Comparison of ENCODE assay signal across 20 cellular contexts in the genomic region with DNA sequence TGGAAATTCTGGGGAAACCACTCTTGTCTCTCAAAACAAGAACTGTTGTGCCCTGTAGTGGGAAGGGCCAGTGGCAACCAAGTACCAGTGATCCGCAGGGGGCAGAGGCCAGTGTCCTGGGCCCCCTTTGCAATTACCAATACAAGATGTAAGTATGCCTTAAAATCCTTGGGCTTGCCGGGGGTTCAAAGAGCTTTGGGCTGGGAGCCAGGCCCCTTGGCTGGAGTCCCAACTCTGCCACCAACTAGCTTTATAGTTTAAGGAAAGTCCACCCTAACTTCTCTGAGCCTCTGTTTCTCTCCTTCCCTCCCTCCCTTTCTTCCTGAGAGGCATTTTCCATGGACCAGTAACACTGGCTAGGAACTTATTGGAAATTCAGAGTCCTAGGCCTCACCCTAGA. TPM values are rescaled to one million over a fixed set of nuclear protein-coding genes. Genes with fewer than 3 reads are reported as not detected.
DNase-seq lines count a peak whose midpoint lies in the region; ATAC-seq, FAIRE-seq and TF ChIP-seq lines count a peak whose summit lies in the region.
"Had no signal": no experiment of that assay in that cellular context is flagged by ENCODE, and none has a peak within 500 bp of the region (broad histone marks: within the 10 kb centered on the region; RNA-seq: fewer than 3 reads in every experiment).

No MANE protein-coding gene starts in this region.

- H2AK9ac ChIP-seq in IMR-90 (replicated peaks; ENCODE audit: low read depth, low read length, poor library complexity): no peak overlapping the region

- H3K79me2 ChIP-seq in GM23248 (ENCODE audit: insufficient read depth) (peaks cover 96% of the 10 kb centered on the region), HepG2 (ENCODE audit: insufficient read depth, low read length) (no peaks in the 10 kb centered on the region)

- no peaks in the 10 kb centered on the region for H3K27me3 ChIP-seq in GM23248 (replicated peaks; ENCODE audit: insufficient read depth)
- H3K27me3 ChIP-seq in IMR-90 (ENCODE audit: control insufficient read depth, insufficient read depth, low read length): no peaks in the 10 kb centered on the region
- no peaks in the 10 kb centered on the region for H3K27me3 ChIP-seq in esophagus muscularis mucosa
- H3K27me3 ChIP-seq in stomach smooth muscle (ENCODE audit: control insufficient read depth in 1 of 2, insufficient read depth in 2 of 2, low read length in 2 of 2): no peaks in the 10 kb centered on the region
- H3K27me3 ChIP-seq in HepG2 (ENCODE audit: control insufficient read depth in 1 of 2, insufficient read depth in 2 of 2, low read length in 2 of 2): peaks cover 3 to 17% of the 10 kb centered on the region in 2 experiments; a peak in 3 of 5 replicates
- H3K27me3 ChIP-seq: BLaER1, SJSA1 had no signal

- peak overlapping the region; percentile 14 for H3K4me2 ChIP-seq in GM23248 (ENCODE audit: unreplicated experiment)
- no peak overlapping the region for H3K4me2 ChIP-seq in IMR-90 (ENCODE audit: low read depth, low read length)
- H3K4me2 ChIP-seq in HepG2 (ENCODE audit: low read depth, low read length): no peak overlapping the region
- H3K4me2 ChIP-seq: BLaER1 had no signal

- no peak overlapping the region for H2BK5ac ChIP-seq in IMR-90 (ENCODE audit: low read depth, low read length, poor library complexity, severe bottlenecking)

- TF ChIP-seq POLR2A in IMR-90 (IDR thresholded peaks at IDR 0.05; ENCODE audit: low read depth, low read length) (no peak), esophagus muscularis mucosa (IDR thresholded peaks at IDR 0.05; ENCODE audit: low read depth) (no peak), HepG2 (IDR thresholded peaks at IDR 0.05; ENCODE audit: insufficient read depth in 1 of 2, low read depth in 2 of 2, low read length in 2 of 2) (no peak)

- no peak overlapping the region for H2AFZ ChIP-seq in GM23248
- H2AFZ ChIP-seq in IMR-90 (replicated peaks; ENCODE audit: low read length, poor library complexity): no peak overlapping the region
- H2AFZ ChIP-seq in HepG2 (ENCODE audit: low read length): no peak overlapping the region

- peaks cover 45% of the 10 kb centered on the region for H3K9me1 ChIP-seq in IMR-90 (ENCODE audit: insufficient read depth, low read length)

- TF ChIP-seq CTCF in IMR-90 (conservative IDR thresholded peaks at IDR 0.05; ENCODE audit: low read depth, low read length) (no peak), esophagus muscularis mucosa (IDR thresholded peaks at IDR 0.05) (no peak), HepG2 (CRISPR knock-in tag; IDR thresholded peaks at IDR 0.05) (no peak)

- H4K8ac ChIP-seq in IMR-90 (ENCODE audit: low read depth in 2 of 2, low read length in 2 of 2): no peak overlapping the region

- H3K4me3 ChIP-seq in GM23248 (no peak overlapping the region), IMR-90 (ENCODE audit: insufficient read depth, low read depth, low read length) (no peak overlapping the region), esophagus muscularis mucosa (no peak overlapping the region), stomach smooth muscle (ENCODE audit: low read length in 2 of 2) (no peak overlapping the region), HepG2 (replicated peaks in 1 of 3; ENCODE audit: insufficient read depth in 1 of 3, low read depth in 2 of 3, low read length in 3 of 3) (no peak overlapping the region)
- H3K4me3 ChIP-seq: BLaER1, HAP-1, SJSA1 had no signal

- H3K18ac ChIP-seq in IMR-90 (ENCODE audit: low read depth, low read length): no peak overlapping the region

- no peaks in the 10 kb centered on the region for H3K9me2 ChIP-seq in GM23248 (ENCODE audit: insufficient read depth)

- no peak overlapping the region for H2BK15ac ChIP-seq in IMR-90 (ENCODE audit: low read depth, low read length)

- FAIRE-seq in HepG2 (lab: Jason Lieb, UNC): no peak
- FAIRE-seq: HTR-8/SVneo had no signal

- H4K20me1 ChIP-seq in GM23248 (ENCODE audit: insufficient read depth): no peaks in the 10 kb centered on the region
- H4K20me1 ChIP-seq in IMR-90 (ENCODE audit: insufficient read depth, low read length): peaks cover 36% of the 10 kb centered on the region
- no peaks in the 10 kb centered on the region for H4K20me1 ChIP-seq in HepG2 (ENCODE audit: insufficient read depth, low read length)
- H4K20me1 ChIP-seq: BLaER1 had no signal

- H4K5ac ChIP-seq in IMR-90 (ENCODE audit: low read depth, low read length): no peak overlapping the region; the same call in 1 of the 2 replicates

- H3K4me1 ChIP-seq in GM23248 (ENCODE audit: insufficient read depth): peaks cover 93% of the 10 kb centered on the region
- peaks cover 35% of the 10 kb centered on the region for H3K4me1 ChIP-seq in IMR-90 (ENCODE audit: control insufficient read depth, insufficient read depth, low read length)
- peaks cover 13 to 100% (median 100%) of the 10 kb centered on the region in 4 donors for H3K4me1 ChIP-seq in esophagus muscularis mucosa
- H3K4me1 ChIP-seq in stomach smooth muscle (ENCODE audit: control insufficient read depth, insufficient read depth, low read length): peaks cover 54% of the 10 kb centered on the region
- peaks cover 4% of the 10 kb centered on the region; the same call in 1 of the 2 replicates for H3K4me1 ChIP-seq in HepG2 (ENCODE audit: insufficient read depth, low read length)
- H3K4me1 ChIP-seq: BLaER1, HAP-1 had no signal

- H3K9ac ChIP-seq in GM23248: peak overlapping the region; percentile 49; the same call in 1 of the 2 replicates
- H3K9ac ChIP-seq in IMR-90 (ENCODE audit: low read depth, low read length): no peak overlapping the region
- H3K9ac ChIP-seq in stomach smooth muscle (ENCODE audit: low read length in 2 of 2): peak overlapping the region in 1 of 2 donors; percentile 21
- H3K9ac ChIP-seq in HepG2 (ENCODE audit: insufficient read depth, low read depth, low read length): no peak overlapping the region
- H3K9ac ChIP-seq: BLaER1 had no signal

- no peak overlapping the region for H3K56ac ChIP-seq in IMR-90 (ENCODE audit: extremely low read depth, insufficient read depth, low read length)

- POLR2A ChIA-PET in IMR-90 (lab: Charles Lee; ENCODE audit: unreplicated experiment): interaction anchor here (0.6 to 1.0 kb wide), 2 partner anchors 9 to 15 kb away, joined by 3 read pairs; no protein-coding TSS in a partner anchor
- POLR2A ChIA-PET in HepG2 (lab: Yijun Ruan, JAX): no interaction called here

- H3K23ac ChIP-seq in IMR-90 (ENCODE audit: low read depth, low read length): no peak overlapping the region

- ATAC-seq in IMR-90 (ENCODE audit: low read depth): no peak
- no peak for ATAC-seq in HepG2
- no peak for ATAC-seq in HG02885 (IDR thresholded peaks at IDR 0.05; ENCODE audit: poor library complexity, unreplicated experiment)
- ATAC-seq: PC-3 had no signal

- peaks cover 88% of the 10 kb centered on the region for H3F3A ChIP-seq in GM23248 (ENCODE audit: insufficient read depth)

- in situ Hi-C loops in GM23248 (cut with MboI) (no loop called here), IMR-90 (cut with MboI; ENCODE audit: low sequenced_read_pairs) (loop anchor here (10.0 to 25.0 kb wide), 3 partner anchors 65 to 992 kb away; no protein-coding TSS in a partner anchor), HepG2 (cut with HindIII; ENCODE audit: extremely low pct_ligation_motif_present, low pct_unique_long_range_greater_than_20kb) (no loop called here)

- H4K91ac ChIP-seq in IMR-90 (ENCODE audit: insufficient read depth, low read depth, low read length): no peak overlapping the region

- CTCF ChIA-PET in IMR-90 (lab: Yijun Ruan, JAX): interaction anchor here (0.7 to 1.3 kb wide), 3 partner anchors 13 to 77 kb away, joined by 3 read pairs; no protein-coding TSS in a partner anchor
- CTCF ChIA-PET in HepG2 (lab: Yijun Ruan, JAX; ENCODE audit: low intra/inter-chr PET ratio, low total read pairs): no interaction called here

- 75% methylated on average over 2 of the region's 2 CpGs for WGBS in GM23248 (ENCODE audit: low coverage in 1 of 2, low lambda C conversion rate in 2 of 2, missing lambda C conversion rate in 2 of 2), 2 experiments
- no CpG with 5 or more reads among the region's 2 CpGs for WGBS in IMR-90 (ENCODE audit: extremely low coverage in 2 of 2, insufficient read length in 1 of 2), 2 experiments
- no CpG with 5 or more reads among the region's 2 CpGs for WGBS in esophagus muscularis mucosa
- WGBS in HepG2 (ENCODE audit: low lambda C conversion rate): 25% methylated on average over 2 of the region's 2 CpGs

- dilution Hi-C loops in IMR-90 (cut with HindIII; ENCODE audit: low sequenced_read_pairs, unreplicated experiment): no loop called here

- intact Hi-C loops in IMR-90 (cut with micrococcal nuclease): no loop called here
- intact Hi-C loops in esophagus muscularis mucosa (cut with DNase I): no loop called here
- intact Hi-C loops in HepG2 (cut with micrococcal nuclease; ENCODE audit: unreplicated experiment): no loop called here

- TF ChIP-seq RAD21 in IMR-90 (IDR thresholded peaks at IDR 0.05; ENCODE audit: low read length): no peak
- TF ChIP-seq RAD21 in HepG2 (CRISPR knock-in tag; IDR thresholded peaks at IDR 0.05): no peak

- H3K14ac ChIP-seq in IMR-90 (replicated peaks; ENCODE audit: low read depth, low read length): no peak overlapping the region

- H2AK5ac ChIP-seq in IMR-90 (ENCODE audit: low read depth, low read length): no peak overlapping the region

- H2BK120ac ChIP-seq in IMR-90 (ENCODE audit: low read depth, low read length): no peak overlapping the region

- no peak overlapping the region for H2BK20ac ChIP-seq in IMR-90 (ENCODE audit: low read depth, low read length)

- no peak overlapping the region for H3K4ac ChIP-seq in IMR-90 (ENCODE audit: low read depth, low read length)

- H3K79me1 ChIP-seq in IMR-90 (ENCODE audit: low read depth in 1 of 2, low read length in 2 of 2): peaks cover 38 to 90% of the 10 kb centered on the region in 2 experiments

- no peak for TF ChIP-seq EP300 in esophagus muscularis mucosa (IDR thresholded peaks at IDR 0.05)
- no peak for TF ChIP-seq EP300 in HepG2 (IDR thresholded peaks at IDR 0.05; ENCODE audit: low read depth in 2 of 2, low read length in 2 of 2)
- no peak for TF ChIP-seq EP300 in HepG2 (CRISPR knock-in tag; IDR thresholded peaks at IDR 0.05; ENCODE audit: borderline replicate concordance)

- BruUV-seq in IMR-90 (replicated peaks; lab: Mats Ljungman, UMichigan) (no TSS peak), HepG2 (replicated peaks; lab: Mats Ljungman, UMichigan) (no TSS peak)

- H3K9me3 ChIP-seq in GM23248 (ENCODE audit: low read depth): no peaks in the 10 kb centered on the region
- no peaks in the 10 kb centered on the region for H3K9me3 ChIP-seq in IMR-90 (ENCODE audit: control insufficient read depth, insufficient read depth, low read length)
- H3K9me3 ChIP-seq in esophagus muscularis mucosa: no peaks in the 10 kb centered on the region
- no peaks in the 10 kb centered on the region for H3K9me3 ChIP-seq in stomach smooth muscle (ENCODE audit: control insufficient read depth in 2 of 2, low read length in 2 of 2)
- no peaks in the 10 kb centered on the region for H3K9me3 ChIP-seq in HepG2 (ENCODE audit: low read length)
- H3K9me3 ChIP-seq: BLaER1, HAP-1, SJSA1 had no signal

- H3K27ac ChIP-seq in GM23248 (peak overlapping the region; percentile 93), IMR-90 (ENCODE audit: insufficient read depth, low read length) (peak overlapping the region; percentile 12; the same call in 1 of the 2 replicates), esophagus muscularis mucosa (replicated peaks in 1 of 4) (peak overlapping the region; percentile 76 to 90 (median 85)), stomach smooth muscle (ENCODE audit: low read length) (peak overlapping the region; percentile 60), HepG2 (ENCODE audit: extremely low read length, insufficient read depth, low read length) (no peak overlapping the region)
- H3K27ac ChIP-seq: BLaER1, HL-60, SJSA1 had no signal

- H3K36me3 ChIP-seq in GM23248 (ENCODE audit: low read depth) (peaks cover 28% of the 10 kb centered on the region; the same call in 1 of the 2 replicates), IMR-90 (ENCODE audit: control insufficient read depth, insufficient read depth, low read length) (peaks cover 59% of the 10 kb centered on the region), esophagus muscularis mucosa (no peaks in the 10 kb centered on the region), stomach smooth muscle (ENCODE audit: control insufficient read depth in 2 of 2, insufficient read depth in 2 of 2, low read length in 2 of 2) (peaks cover 2 to 6% of the 10 kb centered on the region in 2 donors), HepG2 (replicated peaks in 1 of 2; ENCODE audit: control insufficient read depth in 1 of 2, insufficient read depth in 2 of 2, low read length in 2 of 2) (no peaks in the 10 kb centered on the region)
- H3K36me3 ChIP-seq: BLaER1, HAP-1 had no signal

- DNase-seq in GM23248 (no peak), IMR-90 (no peak), esophagus muscularis mucosa (ENCODE audit: extremely low spot score) (no peak), HepG2 (ENCODE audit: low spot score) (no peak), T1000 (lab: John Stamatoyannopoulos, UW) (no peak)
- DNase-seq: CD8-positive, alpha-beta memory T cell; EL; MV-4-11; NCI-H1436; NCI-H2029 treated with DMSO at 0.1 percent for 48 hours; NCI-H2171 treated with DMSO at 0.1 percent for 48 hours; NCI-H446 treated with DMSO at 0.1 percent for 48 hours; PC-3 had no signal

RNA-seq across cellular contexts. Expression of a gene that starts 15.5 kb away (rescaled TPM):
- total RNA-seq in GM23248 (2014; rRNA removed; shearing (Covaris generic)): 195 and 215 TPM in 2 replicates
- polyA plus RNA-seq in GM23248 (2016; fragmentation: Nextera tagmentation; extraction: Ambion mirVana) (159 and 166 TPM in 2 replicates), IMR-90 (2012; rRNA removed) (78.9 and 95.7 TPM in 2 replicates), HepG2 (2011; rRNA removed) (not detected in 2 replicates)
- total RNA-seq in IMR-90 (2012; rRNA removed) (54.7 and 56.1 TPM in 2 replicates), esophagus muscularis mucosa (100 to 1,000 TPM; 169 to 215 (median 197) TPM), HepG2 (2016; rRNA removed; fragmentation: Illumina TruSeq; extraction: Trizol) (not detected in 2 replicates)
- polyA plus RNA-seq in IMR-90 (2012; cell fraction: cytosol; rRNA removed): 50.5 and 121 TPM in 2 replicates
- polyA plus RNA-seq in IMR-90 (2012; cell fraction: nucleus; rRNA removed; ENCODE audit: low replicate concordance): 20.7 and 92.9 TPM in 2 replicates
- not detected in 2 replicates for total RNA-seq in HepG2 (2016; cell fraction: cytosol; rRNA removed; fragmentation: Illumina TruSeq; extraction: Trizol; ENCODE audit: low read depth)
- total RNA-seq in HepG2 (2016; cell fraction: insoluble cytoplasmic fraction; rRNA removed; fragmentation: Illumina TruSeq; extraction: Trizol): not detected in 2 replicates
- total RNA-seq in HepG2 (2016; cell fraction: membrane; rRNA removed; fragmentation: Illumina TruSeq; extraction: Trizol): not detected in 2 replicates
- not detected in 2 replicates for total RNA-seq in HepG2 (2016; cell fraction: nucleus; rRNA removed; fragmentation: Illumina TruSeq; extraction: Trizol)
- polyA plus RNA-seq in HepG2 (2011; cell fraction: cytosol; rRNA removed): not detected in 2 replicates
- not detected in 2 replicates for polyA plus RNA-seq in HepG2 (2011; cell fraction: nucleus; rRNA removed)
- polyA plus RNA-seq in HepG2 (2012): not detected in 2 replicates
- polyA plus RNA-seq in HepG2 (2016; cell fraction: cytosol; fragmentation: Illumina TruSeq; extraction: Trizol; ENCODE audit: low read depth): not detected in 2 replicates
- not detected in 2 replicates for polyA plus RNA-seq in HepG2 (2016; cell fraction: insoluble cytoplasmic fraction; fragmentation: Illumina TruSeq; extraction: Trizol; ENCODE audit: low read depth)
- polyA plus RNA-seq in HepG2 (2016; cell fraction: membrane; fragmentation: Illumina TruSeq; extraction: Trizol; ENCODE audit: low read depth): not detected in 2 replicates
- not detected in 2 replicates for polyA plus RNA-seq in HepG2 (2016; cell fraction: nucleus; fragmentation: Illumina TruSeq; extraction: Trizol; ENCODE audit: insufficient read depth, low read depth)
- 64.2 TPM in 1 of 2 replicates, not detected in the other for polyA minus RNA-seq in HepG2 (2011; rRNA and poly(A)+ RNA removed; ENCODE audit: low replicate concordance)
- not detected in 2 replicates for polyA minus RNA-seq in HepG2 (2011; cell fraction: cytosol; rRNA and poly(A)+ RNA removed)
- 0.64 TPM in 1 of 2 replicates, not detected in the other for polyA minus RNA-seq in HepG2 (2011; cell fraction: nucleus; rRNA and poly(A)+ RNA removed)

Comparison
In these comparisons a context has a peak if more than half of its experiments do, and no peak if none do; other contexts are left out.
1. RNA of a gene that starts 15.5 kb away (total RNA-seq): 195 to 215 TPM in GM23248, 169 to 215 TPM in esophagus muscularis mucosa and 54.7 to 56.1 TPM in IMR-90; not detected in HepG2; every median in the first group is over 10 times any median in the second.